15 cellular contexts compared by ENCODE assay signal in the genomic region with DNA sequence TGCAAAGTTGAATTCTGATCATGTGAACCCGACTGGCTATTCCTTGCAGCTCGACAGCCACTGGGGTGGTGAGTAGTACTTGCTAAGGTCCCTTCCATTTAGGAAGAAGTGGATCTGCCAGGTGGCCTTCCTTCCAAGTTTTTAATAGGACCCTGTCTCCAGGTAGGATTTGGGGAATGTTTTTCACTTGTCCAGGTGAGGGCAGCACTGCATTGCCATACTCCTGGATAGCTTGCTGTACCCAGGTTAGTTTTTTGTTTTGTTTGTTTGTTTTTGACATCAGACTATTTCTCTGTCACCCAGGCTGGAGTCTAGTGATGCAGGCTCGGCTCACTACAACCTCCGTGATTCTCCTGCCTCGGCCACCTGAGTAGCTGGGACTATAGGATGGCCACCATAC. TPM values are rescaled to one million over a fixed set of nuclear protein-coding genes. Genes with fewer than 3 reads are reported as not detected.
DNase-seq lines count a peak whose midpoint lies in the region; ATAC-seq, FAIRE-seq and TF ChIP-seq lines count a peak whose summit lies in the region.
"Had no signal": no experiment of that assay in that cellular context is flagged by ENCODE, and none has a peak within 500 bp of the region (broad histone marks: within the 10 kb centered on the region; RNA-seq: fewer than 3 reads in every experiment).

No MANE protein-coding gene starts in this region.

- no peak for ATAC-seq in GM19351 (IDR thresholded peaks at IDR 0.05; ENCODE audit: unreplicated experiment)
- ATAC-seq: left colon had no signal

- whole genome bisulfite sequencing in hepatocyte (ENCODE audit: low lambda C conversion rate, missing lambda C conversion rate) = 58% methylated on average over 5 of the region's 5 CpGs
- 61 to 83% (median 62%) methylated on average over 5 of the region's 5 CpGs for WGBS in small intestine, 3 donors

- H3K9me3 ChIP-seq in hepatocyte (ENCODE audit: low read depth) = no peaks in the 10 kb centered on the region
- H3K9me3 ChIP-seq in small intestine (ENCODE audit: control insufficient read depth, low read depth) = no peaks in the 10 kb centered on the region

- H3K36me3 ChIP-seq in hepatocyte (replicated peaks; ENCODE audit: insufficient read depth, low read depth) (no peaks in the 10 kb centered on the region), small intestine (ENCODE audit: control insufficient read depth in 2 of 2, insufficient read depth in 2 of 2, low read length in 2 of 2) (no peaks in the 10 kb centered on the region)

- no peaks in the 10 kb centered on the region for H3K79me2 ChIP-seq in hepatocyte

- H3K4me2 ChIP-seq in hepatocyte = no peak overlapping the region

- H3K9me2 ChIP-seq in hepatocyte (replicated peaks; ENCODE audit: insufficient read depth) = no peaks in the 10 kb centered on the region

- no peak overlapping the region for H3K4me3 ChIP-seq in HFF-Myc (replicated peaks; ENCODE audit: low read depth, low read length)
- no peak overlapping the region for H3K4me3 ChIP-seq in hepatocyte
- no peak overlapping the region for H3K4me3 ChIP-seq in small intestine (ENCODE audit: low read depth in 1 of 2, low read length in 2 of 2)

- FAIRE-seq in small intestine (lab: Jason Lieb, UNC) = no peak
- FAIRE-seq: GM12892 had no signal

- H3K27me3 ChIP-seq in hepatocyte = no peaks in the 10 kb centered on the region
- no peaks in the 10 kb centered on the region for H3K27me3 ChIP-seq in small intestine (ENCODE audit: control insufficient read depth in 2 of 2, insufficient read depth in 2 of 2, low read length in 2 of 2)

- no peaks in the 10 kb centered on the region for H3K4me1 ChIP-seq in hepatocyte (ENCODE audit: insufficient read depth)
- no peaks in the 10 kb centered on the region for H3K4me1 ChIP-seq in small intestine (ENCODE audit: control insufficient read depth in 2 of 2, insufficient read depth in 1 of 2, low read depth in 1 of 2, low read length in 1 of 2)

- peak; percentile 2 for DNase-seq in Caki2 (ENCODE audit: low read depth)
- no peak for DNase-seq in HFF-Myc (ENCODE audit: extremely low read depth, low read depth)
- DNase-seq in SK-MEL-5 (ENCODE audit: low read depth, low spot score) = peak; percentile 8
- no peak for DNase-seq in hepatocyte (ENCODE audit: low spot score)
- no peak for DNase-seq in activated CD8-positive, alpha-beta memory T cell treated with anti-CD3 and anti-CD28 coated beads for 24 hours
- DNase-seq in hypothalamus (lab: John Stamatoyannopoulos, UW) = no peak
- no peak for DNase-seq in small intestine
- DNase-seq: activated CD4-positive, alpha-beta T cell treated with anti-CD3 and anti-CD28 coated beads, Interleukin-2, amount 50 U/mL, for 48 hours; CD4-positive, CD25-positive, alpha-beta regulatory T cell; left colon; NCI-H526 treated with DMSO at 0.1 percent for 48 hours; T-helper 1 cell had no signal

- H3K27ac ChIP-seq in hepatocyte (no peak overlapping the region), small intestine (ENCODE audit: low read depth in 1 of 2, low read length in 1 of 2) (no peak overlapping the region)

- in situ Hi-C loops in Caki2 (cut with HindIII; ENCODE audit: low pct_unique_long_range_greater_than_20kb, low sequenced_read_pairs) = no loop called here
- in situ Hi-C loops in SK-MEL-5 (cut with HindIII; ENCODE audit: low pct_unique_long_range_greater_than_20kb, low sequenced_read_pairs) = no loop called here

- TF ChIP-seq CTCF in HFF-Myc (IDR thresholded peaks at IDR 0.05; ENCODE audit: low read depth, low read length, missing control alignments) (peak; percentile 6), hepatocyte (IDR thresholded peaks at IDR 0.05; ENCODE audit: poor library complexity) (peak; percentile 17)

- H4K20me1 ChIP-seq in hepatocyte (ENCODE audit: insufficient read depth, poor library complexity, severe bottlenecking) = no peaks in the 10 kb centered on the region

- no peak overlapping the region for H2AFZ ChIP-seq in hepatocyte

RNA-seq across cellular contexts. Expression of gene SAGE1, which starts 29.8 kb away (rescaled TPM):
- not detected in 2 replicates for total RNA-seq in Caki2 (2014; rRNA removed; shearing (Covaris generic); ENCODE audit: low replicate concordance)
- 20.4 and 22.8 TPM in 2 replicates for total RNA-seq in SK-MEL-5 (2014; rRNA removed; shearing (Covaris generic))
- polyA plus RNA-seq in SK-MEL-5 (2015; cell fraction: cytosol; rRNA removed) = 24.5 and 30.4 TPM in 2 replicates
- polyA plus RNA-seq in SK-MEL-5 (2015; cell fraction: nucleus; rRNA removed) = 294 and 349 TPM in 2 replicates
- not detected in 2 replicates for total RNA-seq in hepatocyte
- polyA plus RNA-seq in hepatocyte = not detected in 2 replicates
- polyA plus RNA-seq in small intestine = not detected
- total RNA-seq: CD4-positive, CD25-positive, alpha-beta regulatory T cell; cerebellum; left colon had no signal
- polyA plus RNA-seq: CD4-positive, CD25-positive, alpha-beta regulatory T cell had no signal

RNA-seq across cellular contexts. Expression of gene CT45A10, which starts 30.1 kb away (rescaled TPM):
- not detected in 2 replicates for total RNA-seq in Caki2 (2014; rRNA removed; shearing (Covaris generic); ENCODE audit: low replicate concordance)
- total RNA-seq in SK-MEL-5 (2014; rRNA removed; shearing (Covaris generic)) = 141 and 152 TPM in 2 replicates
- polyA plus RNA-seq in SK-MEL-5 (2015; cell fraction: cytosol; rRNA removed) = 23.0 and 32.7 TPM in 2 replicates
- 8.7 and 22.5 TPM in 2 replicates for polyA plus RNA-seq in SK-MEL-5 (2015; cell fraction: nucleus; rRNA removed)
- not detected in 2 replicates for total RNA-seq in hepatocyte
- not detected in 2 replicates for polyA plus RNA-seq in hepatocyte
- polyA plus RNA-seq in small intestine = not detected
- total RNA-seq: CD4-positive, CD25-positive, alpha-beta regulatory T cell; cerebellum; left colon had no signal

RNA-seq across cellular contexts. Expression of gene MMGT1, which starts 50.4 kb away (rescaled TPM):
- total RNA-seq in Caki2 (2014; rRNA removed; shearing (Covaris generic); ENCODE audit: low replicate concordance) = 13.9 and 17.2 TPM in 2 replicates
- 28.2 and 28.3 TPM in 2 replicates for total RNA-seq in SK-MEL-5 (2014; rRNA removed; shearing (Covaris generic))
- 25.9 and 37.5 TPM in 2 replicates for polyA plus RNA-seq in SK-MEL-5 (2015; cell fraction: cytosol; rRNA removed)
- polyA plus RNA-seq in SK-MEL-5 (2015; cell fraction: nucleus; rRNA removed) = 9.0 and 11.5 TPM in 2 replicates
- total RNA-seq in hepatocyte = 20.7 and 25.1 TPM in 2 replicates
- polyA plus RNA-seq in hepatocyte (10.2 and 11.9 TPM in 2 replicates), small intestine (10 to 100 TPM in 1 of 3 donors, 1 to 10 TPM in 2; 2.9 to 14.9 (median 5.1) TPM)

RNA-seq across cellular contexts. Expression of gene CT45A9, which starts 51.7 kb away (rescaled TPM):
- total RNA-seq in Caki2 (2014; rRNA removed; shearing (Covaris generic); ENCODE audit: low replicate concordance) = not detected in 2 replicates
- not detected in 2 replicates for total RNA-seq in SK-MEL-5 (2014; rRNA removed; shearing (Covaris generic))
- not detected in 2 replicates for polyA plus RNA-seq in SK-MEL-5 (2015; cell fraction: cytosol; rRNA removed)
- not detected in 2 replicates for polyA plus RNA-seq in SK-MEL-5 (2015; cell fraction: nucleus; rRNA removed)
- not detected in 2 replicates for total RNA-seq in hepatocyte
- polyA plus RNA-seq in hepatocyte (not detected in 2 replicates), small intestine (not detected)
- total RNA-seq: CD4-positive, CD25-positive, alpha-beta regulatory T cell; cerebellum; left colon had no signal
- polyA plus RNA-seq: CD4-positive, CD25-positive, alpha-beta regulatory T cell had no signal

Comparison
In these comparisons a context has a peak if more than half of its experiments do, and no peak if none do; other contexts are left out.
1. DNase-seq: peak in Caki2 (single experiment) and SK-MEL-5 (single experiment); none in HFF-Myc (single experiment), hepatocyte (single experiment), activated CD8-positive, alpha-beta memory T cell treated with anti-CD3 and anti-CD28 coated beads for 24 hours (single experiment), hypothalamus (0 of 51) and small intestine (single experiment).
2. RNA of gene SAGE1, which starts 29.8 kb away (total RNA-seq): 20.4 to 22.8 TPM in SK-MEL-5; not detected in Caki2 and not detected in hepatocyte; every median in the first group is over 10 times any median in the second.
3. RNA of gene CT45A10, which starts 30.1 kb away (total RNA-seq): 141 to 152 TPM in SK-MEL-5; not detected in Caki2 and not detected in hepatocyte; every median in the first group is over 100 times any median in the second.